ENCODE assay signal across 8 cellular contexts in the genomic region with DNA sequence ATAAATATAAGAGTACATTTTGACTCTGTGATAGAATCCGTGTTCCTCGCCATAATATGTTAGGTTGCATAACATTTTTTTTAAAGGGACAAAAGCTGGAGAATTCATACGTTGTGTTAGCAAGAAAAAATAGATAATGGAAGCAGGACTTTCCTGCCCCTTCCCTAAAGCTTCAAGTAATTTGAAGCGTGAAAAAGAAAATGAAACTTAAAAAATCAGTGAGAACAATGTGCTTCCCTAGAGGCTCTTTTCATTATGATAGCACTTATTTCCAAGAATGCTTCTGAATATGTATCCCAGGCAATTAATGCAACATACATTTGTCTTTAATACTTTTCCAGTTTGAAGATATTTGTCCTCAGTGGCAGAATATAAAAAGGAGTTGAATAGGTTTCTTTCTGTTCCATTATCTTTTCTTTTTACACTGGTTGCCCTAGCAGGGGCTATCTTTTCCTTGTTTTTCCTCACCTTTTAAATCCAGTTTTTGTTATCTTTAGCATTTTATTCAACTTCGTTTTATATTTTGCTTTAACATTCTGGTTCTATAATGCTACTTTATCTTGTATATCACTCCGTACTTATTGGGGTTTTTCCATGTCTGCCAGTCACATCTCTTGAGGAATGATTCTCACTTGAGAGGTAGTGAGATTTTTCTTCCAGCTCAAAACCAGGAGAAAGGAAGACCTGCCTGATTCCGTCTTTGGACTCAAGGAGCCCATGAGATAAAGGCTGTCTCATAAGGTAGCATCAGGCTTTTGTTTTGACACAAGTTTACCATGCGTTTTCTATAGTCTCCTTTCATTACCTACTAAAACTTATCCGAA.
DNase-seq lines count a peak whose midpoint lies in the region; ATAC-seq and TF ChIP-seq lines count a peak whose summit lies in the region.

No MANE protein-coding gene starts in this region.

- H3K4me3 ChIP-seq in adrenal gland, result peak overlapping the region in 2 of 4 donors; percentile 11 to 37
- no peak overlapping the region for H3K4me3 ChIP-seq in testis

- TF ChIP-seq POLR2A in adrenal gland (IDR thresholded peaks at IDR 0.05), result no peak
- TF ChIP-seq POLR2A in testis (IDR thresholded peaks at IDR 0.05), result no peak

- H3K36me3 ChIP-seq in adrenal gland (replicated peaks in 1 of 2) (no peaks in the 10 kb centered on the region), testis (ENCODE audit: low read depth, missing control alignments) (no peaks in the 10 kb centered on the region)

- no peaks in the 10 kb centered on the region for H3K9me3 Mint-ChIP-seq in T-helper 2 cell treated with Interferon-gamma antibody and Interleukin-4, amounts not matched to agents 5 μg/mL and 100 μg/mL, for 36 hours

- H3K27me3 Mint-ChIP-seq in T-helper 2 cell treated with Interferon-gamma antibody and Interleukin-4, amounts not matched to agents 5 μg/mL and 100 μg/mL, for 36 hours (ENCODE audit: low read depth), result no peaks in the 10 kb centered on the region

- intact Hi-C loops in adrenal gland (cut with DNase I) (no loop called here), testis (cut with DNase I; ENCODE audit: low total_unique reads) (no loop called here)

- H3K4me1 ChIP-seq in adrenal gland (replicated peaks in 1 of 2) (peaks cover 14 to 81% of the 10 kb centered on the region in 2 donors), testis (peaks cover 38% of the 10 kb centered on the region)

- DNase-seq in T-helper 2 cell treated with Interferon-gamma antibody and Interleukin-4, amounts not matched to agents 5 μg/mL and 100 μg/mL, for 36 hours (ENCODE audit: low spot score), result no peak
- DNase-seq in T-helper 2 cell (no peak), adrenal gland (no peak), left lobe of liver (ENCODE audit: low spot score) (no peak), testis (no peak), DMS53 treated with DMSO at 0.1 percent for 48 hours (lab: John Stamatoyannopoulos, UW; ENCODE audit: unreplicated experiment) (no peak), NCI-H1092 treated with DMSO at 0.1 percent for 48 hours (lab: John Stamatoyannopoulos, UW) (no peak), NCI-H226 (no peak)

- H3K27me3 ChIP-seq in adrenal gland (no peaks in the 10 kb centered on the region), testis (no peaks in the 10 kb centered on the region)

- 36 to 50% (median 47%) methylated on average over 9 of the region's 9 CpGs for WGBS in adrenal gland, 4 donors
- WGBS in testis, 2 donors, result 42 to 51% methylated on average over 9 of the region's 9 CpGs

- peak overlapping the region in 4 of 5 donors; percentile 14 to 53 (median 19) for H3K27ac ChIP-seq in adrenal gland
- peak overlapping the region; percentile 34 to 43 for H3K27ac ChIP-seq in testis

- H3K27ac Mint-ChIP-seq in T-helper 2 cell treated with Interferon-gamma antibody and Interleukin-4, amounts not matched to agents 5 μg/mL and 100 μg/mL, for 36 hours, result peak overlapping the region; percentile 58

- H3K36me3 Mint-ChIP-seq in T-helper 2 cell treated with Interferon-gamma antibody and Interleukin-4, amounts not matched to agents 5 μg/mL and 100 μg/mL, for 36 hours (ENCODE audit: low read depth), result peaks cover 32% of the 10 kb centered on the region

- TF ChIP-seq CTCF in adrenal gland (IDR thresholded peaks at IDR 0.05) (peak in 1 of 6 experiments; percentile 10), testis (IDR thresholded peaks at IDR 0.05) (no peak)

- H3K9me3 ChIP-seq in adrenal gland (replicated peaks in 1 of 3) (no peaks in the 10 kb centered on the region), testis (no peaks in the 10 kb centered on the region)

- ATAC-seq in left lobe of liver, result peak; percentile 34

- peaks cover 39% of the 10 kb centered on the region for H3K4me1 Mint-ChIP-seq in T-helper 2 cell treated with Interferon-gamma antibody and Interleukin-4, amounts not matched to agents 5 μg/mL and 100 μg/mL, for 36 hours (ENCODE audit: low read depth)

- H3K4me3 Mint-ChIP-seq in T-helper 2 cell treated with Interferon-gamma antibody and Interleukin-4, amounts not matched to agents 5 μg/mL and 100 μg/mL, for 36 hours, result peak overlapping the region; percentile 68
